In the genomic region with DNA sequence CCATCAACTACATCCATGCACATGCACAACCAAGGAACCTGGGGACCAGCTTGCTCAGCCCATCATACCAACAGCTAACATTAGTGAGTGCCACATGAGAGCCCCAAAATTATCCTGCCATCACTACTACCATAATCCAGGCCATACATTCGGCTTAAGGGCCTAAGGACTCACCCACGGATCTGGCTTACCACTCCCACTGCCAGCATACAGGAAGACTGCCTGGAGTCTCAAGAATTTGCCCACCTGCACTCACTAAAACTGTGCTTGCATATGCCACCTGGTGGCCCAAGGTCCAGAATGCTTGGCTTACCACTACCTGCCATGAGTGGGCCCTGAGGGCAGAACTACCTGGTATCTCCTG, we compare ENCODE assay signal across 1 cellular context.
TF ChIP-seq lines count a peak whose summit lies in the region.

No MANE protein-coding gene starts in this region.

TF ChIP-seq in WTC11, 78 proteins besides CTCF, POLR2A, EP300 and RAD21 (continued from another document and continues in another):
- TF ChIP-seq PREB (CRISPR knock-in tag; IDR thresholded peaks at IDR 0.05; ENCODE audit: borderline replicate concordance) (no peak), IRF1 (CRISPR knock-in tag; IDR thresholded peaks at IDR 0.05) (no peak), ZNF396 (CRISPR knock-in tag; IDR thresholded peaks at IDR 0.05; ENCODE audit: borderline replicate concordance) (no peak), ARID4B (CRISPR knock-in tag; IDR thresholded peaks at IDR 0.05; ENCODE audit: borderline replicate concordance) (no peak), CREB1 (CRISPR knock-in tag; IDR thresholded peaks at IDR 0.05) (no peak), ESRRA (CRISPR knock-in tag; IDR thresholded peaks at IDR 0.05; ENCODE audit: borderline replicate concordance) (no peak), CBFB (CRISPR knock-in tag; IDR thresholded peaks at IDR 0.05; ENCODE audit: low read depth) (no peak), SOX15 (CRISPR knock-in tag; IDR thresholded peaks at IDR 0.05) (no peak), HMGXB4 (CRISPR knock-in tag; IDR thresholded peaks at IDR 0.05) (no peak), GRHL2 (CRISPR knock-in tag; IDR thresholded peaks at IDR 0.05; ENCODE audit: insufficient replicate concordance, severe bottlenecking) (no peak), NR3C1 (CRISPR knock-in tag; conservative IDR thresholded peaks at IDR 0.05; ENCODE audit: low read depth) (no peak), ZNF121 (CRISPR knock-in tag; IDR thresholded peaks at IDR 0.05) (no peak), ATF6 (CRISPR knock-in tag; IDR thresholded peaks at IDR 0.05) (no peak), ZNF671 (CRISPR knock-in tag; IDR thresholded peaks at IDR 0.05) (no peak), SMAD3 (CRISPR knock-in tag; IDR thresholded peaks at IDR 0.05; ENCODE audit: borderline replicate concordance) (peak; percentile 53; the same call in 1 of the 2 replicates)
- TF ChIP-seq, protein P1, sequence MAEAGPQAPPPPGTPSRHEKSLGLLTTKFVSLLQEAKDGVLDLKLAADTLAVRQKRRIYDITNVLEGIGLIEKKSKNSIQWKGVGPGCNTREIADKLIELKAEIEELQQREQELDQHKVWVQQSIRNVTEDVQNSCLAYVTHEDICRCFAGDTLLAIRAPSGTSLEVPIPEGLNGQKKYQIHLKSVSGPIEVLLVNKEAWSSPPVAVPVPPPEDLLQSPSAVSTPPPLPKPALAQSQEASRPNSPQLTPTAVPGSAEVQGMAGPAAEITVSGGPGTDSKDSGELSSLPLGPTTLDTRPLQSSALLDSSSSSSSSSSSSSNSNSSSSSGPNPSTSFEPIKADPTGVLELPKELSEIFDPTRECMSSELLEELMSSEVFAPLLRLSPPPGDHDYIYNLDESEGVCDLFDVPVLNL (CRISPR knock-in tag; IDR thresholded peaks at IDR 0.05; ENCODE audit: borderline replicate concordance, low read depth), result no peak
- TF ChIP-seq, protein P2, sequence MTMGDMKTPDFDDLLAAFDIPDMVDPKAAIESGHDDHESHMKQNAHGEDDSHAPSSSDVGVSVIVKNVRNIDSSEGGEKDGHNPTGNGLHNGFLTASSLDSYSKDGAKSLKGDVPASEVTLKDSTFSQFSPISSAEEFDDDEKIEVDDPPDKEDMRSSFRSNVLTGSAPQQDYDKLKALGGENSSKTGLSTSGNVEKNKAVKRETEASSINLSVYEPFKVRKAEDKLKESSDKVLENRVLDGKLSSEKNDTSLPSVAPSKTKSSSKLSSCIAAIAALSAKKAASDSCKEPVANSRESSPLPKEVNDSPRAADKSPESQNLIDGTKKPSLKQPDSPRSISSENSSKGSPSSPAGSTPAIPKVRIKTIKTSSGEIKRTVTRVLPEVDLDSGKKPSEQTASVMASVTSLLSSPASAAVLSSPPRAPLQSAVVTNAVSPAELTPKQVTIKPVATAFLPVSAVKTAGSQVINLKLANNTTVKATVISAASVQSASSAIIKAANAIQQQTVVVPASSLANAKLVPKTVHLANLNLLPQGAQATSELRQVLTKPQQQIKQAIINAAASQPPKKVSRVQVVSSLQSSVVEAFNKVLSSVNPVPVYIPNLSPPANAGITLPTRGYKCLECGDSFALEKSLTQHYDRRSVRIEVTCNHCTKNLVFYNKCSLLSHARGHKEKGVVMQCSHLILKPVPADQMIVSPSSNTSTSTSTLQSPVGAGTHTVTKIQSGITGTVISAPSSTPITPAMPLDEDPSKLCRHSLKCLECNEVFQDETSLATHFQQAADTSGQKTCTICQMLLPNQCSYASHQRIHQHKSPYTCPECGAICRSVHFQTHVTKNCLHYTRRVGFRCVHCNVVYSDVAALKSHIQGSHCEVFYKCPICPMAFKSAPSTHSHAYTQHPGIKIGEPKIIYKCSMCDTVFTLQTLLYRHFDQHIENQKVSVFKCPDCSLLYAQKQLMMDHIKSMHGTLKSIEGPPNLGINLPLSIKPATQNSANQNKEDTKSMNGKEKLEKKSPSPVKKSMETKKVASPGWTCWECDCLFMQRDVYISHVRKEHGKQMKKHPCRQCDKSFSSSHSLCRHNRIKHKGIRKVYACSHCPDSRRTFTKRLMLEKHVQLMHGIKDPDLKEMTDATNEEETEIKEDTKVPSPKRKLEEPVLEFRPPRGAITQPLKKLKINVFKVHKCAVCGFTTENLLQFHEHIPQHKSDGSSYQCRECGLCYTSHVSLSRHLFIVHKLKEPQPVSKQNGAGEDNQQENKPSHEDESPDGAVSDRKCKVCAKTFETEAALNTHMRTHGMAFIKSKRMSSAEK (CRISPR knock-in tag; IDR thresholded peaks at IDR 0.05; ENCODE audit: borderline replicate concordance), result no peak
- TF ChIP-seq, protein P3, sequence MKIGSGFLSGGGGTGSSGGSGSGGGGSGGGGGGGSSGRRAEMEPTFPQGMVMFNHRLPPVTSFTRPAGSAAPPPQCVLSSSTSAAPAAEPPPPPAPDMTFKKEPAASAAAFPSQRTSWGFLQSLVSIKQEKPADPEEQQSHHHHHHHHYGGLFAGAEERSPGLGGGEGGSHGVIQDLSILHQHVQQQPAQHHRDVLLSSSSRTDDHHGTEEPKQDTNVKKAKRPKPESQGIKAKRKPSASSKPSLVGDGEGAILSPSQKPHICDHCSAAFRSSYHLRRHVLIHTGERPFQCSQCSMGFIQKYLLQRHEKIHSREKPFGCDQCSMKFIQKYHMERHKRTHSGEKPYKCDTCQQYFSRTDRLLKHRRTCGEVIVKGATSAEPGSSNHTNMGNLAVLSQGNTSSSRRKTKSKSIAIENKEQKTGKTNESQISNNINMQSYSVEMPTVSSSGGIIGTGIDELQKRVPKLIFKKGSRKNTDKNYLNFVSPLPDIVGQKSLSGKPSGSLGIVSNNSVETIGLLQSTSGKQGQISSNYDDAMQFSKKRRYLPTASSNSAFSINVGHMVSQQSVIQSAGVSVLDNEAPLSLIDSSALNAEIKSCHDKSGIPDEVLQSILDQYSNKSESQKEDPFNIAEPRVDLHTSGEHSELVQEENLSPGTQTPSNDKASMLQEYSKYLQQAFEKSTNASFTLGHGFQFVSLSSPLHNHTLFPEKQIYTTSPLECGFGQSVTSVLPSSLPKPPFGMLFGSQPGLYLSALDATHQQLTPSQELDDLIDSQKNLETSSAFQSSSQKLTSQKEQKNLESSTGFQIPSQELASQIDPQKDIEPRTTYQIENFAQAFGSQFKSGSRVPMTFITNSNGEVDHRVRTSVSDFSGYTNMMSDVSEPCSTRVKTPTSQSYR (CRISPR knock-in tag; IDR thresholded peaks at IDR 0.05), result no peak
- TF ChIP-seq, protein P4, sequence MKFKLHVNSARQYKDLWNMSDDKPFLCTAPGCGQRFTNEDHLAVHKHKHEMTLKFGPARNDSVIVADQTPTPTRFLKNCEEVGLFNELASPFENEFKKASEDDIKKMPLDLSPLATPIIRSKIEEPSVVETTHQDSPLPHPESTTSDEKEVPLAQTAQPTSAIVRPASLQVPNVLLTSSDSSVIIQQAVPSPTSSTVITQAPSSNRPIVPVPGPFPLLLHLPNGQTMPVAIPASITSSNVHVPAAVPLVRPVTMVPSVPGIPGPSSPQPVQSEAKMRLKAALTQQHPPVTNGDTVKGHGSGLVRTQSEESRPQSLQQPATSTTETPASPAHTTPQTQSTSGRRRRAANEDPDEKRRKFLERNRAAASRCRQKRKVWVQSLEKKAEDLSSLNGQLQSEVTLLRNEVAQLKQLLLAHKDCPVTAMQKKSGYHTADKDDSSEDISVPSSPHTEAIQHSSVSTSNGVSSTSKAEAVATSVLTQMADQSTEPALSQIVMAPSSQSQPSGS (CRISPR knock-in tag; IDR thresholded peaks at IDR 0.05; ENCODE audit: borderline replicate concordance, low read depth), result no peak
- TF ChIP-seq, protein P5, sequence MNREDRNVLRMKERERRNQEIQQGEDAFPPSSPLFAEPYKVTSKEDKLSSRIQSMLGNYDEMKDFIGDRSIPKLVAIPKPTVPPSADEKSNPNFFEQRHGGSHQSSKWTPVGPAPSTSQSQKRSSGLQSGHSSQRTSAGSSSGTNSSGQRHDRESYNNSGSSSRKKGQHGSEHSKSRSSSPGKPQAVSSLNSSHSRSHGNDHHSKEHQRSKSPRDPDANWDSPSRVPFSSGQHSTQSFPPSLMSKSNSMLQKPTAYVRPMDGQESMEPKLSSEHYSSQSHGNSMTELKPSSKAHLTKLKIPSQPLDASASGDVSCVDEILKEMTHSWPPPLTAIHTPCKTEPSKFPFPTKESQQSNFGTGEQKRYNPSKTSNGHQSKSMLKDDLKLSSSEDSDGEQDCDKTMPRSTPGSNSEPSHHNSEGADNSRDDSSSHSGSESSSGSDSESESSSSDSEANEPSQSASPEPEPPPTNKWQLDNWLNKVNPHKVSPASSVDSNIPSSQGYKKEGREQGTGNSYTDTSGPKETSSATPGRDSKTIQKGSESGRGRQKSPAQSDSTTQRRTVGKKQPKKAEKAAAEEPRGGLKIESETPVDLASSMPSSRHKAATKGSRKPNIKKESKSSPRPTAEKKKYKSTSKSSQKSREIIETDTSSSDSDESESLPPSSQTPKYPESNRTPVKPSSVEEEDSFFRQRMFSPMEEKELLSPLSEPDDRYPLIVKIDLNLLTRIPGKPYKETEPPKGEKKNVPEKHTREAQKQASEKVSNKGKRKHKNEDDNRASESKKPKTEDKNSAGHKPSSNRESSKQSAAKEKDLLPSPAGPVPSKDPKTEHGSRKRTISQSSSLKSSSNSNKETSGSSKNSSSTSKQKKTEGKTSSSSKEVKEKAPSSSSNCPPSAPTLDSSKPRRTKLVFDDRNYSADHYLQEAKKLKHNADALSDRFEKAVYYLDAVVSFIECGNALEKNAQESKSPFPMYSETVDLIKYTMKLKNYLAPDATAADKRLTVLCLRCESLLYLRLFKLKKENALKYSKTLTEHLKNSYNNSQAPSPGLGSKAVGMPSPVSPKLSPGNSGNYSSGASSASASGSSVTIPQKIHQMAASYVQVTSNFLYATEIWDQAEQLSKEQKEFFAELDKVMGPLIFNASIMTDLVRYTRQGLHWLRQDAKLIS (CRISPR knock-in tag; IDR thresholded peaks at IDR 0.05; ENCODE audit: borderline replicate concordance), result 0 out of 2 replicates have a peak, but pooled peaks have one; percentile 13
- TF ChIP-seq, protein P6, sequence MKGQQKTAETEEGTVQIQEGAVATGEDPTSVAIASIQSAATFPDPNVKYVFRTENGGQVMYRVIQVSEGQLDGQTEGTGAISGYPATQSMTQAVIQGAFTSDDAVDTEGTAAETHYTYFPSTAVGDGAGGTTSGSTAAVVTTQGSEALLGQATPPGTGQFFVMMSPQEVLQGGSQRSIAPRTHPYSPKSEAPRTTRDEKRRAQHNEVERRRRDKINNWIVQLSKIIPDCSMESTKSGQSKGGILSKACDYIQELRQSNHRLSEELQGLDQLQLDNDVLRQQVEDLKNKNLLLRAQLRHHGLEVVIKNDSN (CRISPR knock-in tag; IDR thresholded peaks at IDR 0.05), result no peak
